ENCODE assay signal across 1 cellular context in genomic region chr7:71752171-71752935, GRCh38.
TF ChIP-seq lines count a peak whose summit lies in the region.

No MANE protein-coding gene starts in this region.

TF ChIP-seq in HepG2, 621 proteins besides CTCF, POLR2A, EP300 and RAD21 (continued from another document and continues in another):
- TF ChIP-seq TFDP2 (CRISPR knock-in tag; IDR thresholded peaks at IDR 0.05) (0 out of 2 replicates have a peak, but pooled peaks have one; percentile 15), CBFB (CRISPR knock-in tag; IDR thresholded peaks at IDR 0.05) (no peak), NAIF1 (CRISPR knock-in tag; IDR thresholded peaks at IDR 0.05; ENCODE audit: borderline replicate concordance) (no peak), MTF2 (CRISPR knock-in tag; IDR thresholded peaks at IDR 0.05; ENCODE audit: borderline replicate concordance) (peak; percentile 59; the same call in 1 of the 2 replicates), ZNF224 (CRISPR knock-in tag; IDR thresholded peaks at IDR 0.05) (no peak), BORCS8-MEF2B (CRISPR knock-in tag; IDR thresholded peaks at IDR 0.05) (no peak), ZNF383 (CRISPR knock-in tag; IDR thresholded peaks at IDR 0.05; ENCODE audit: borderline replicate concordance) (no peak), ZNF121 (CRISPR knock-in tag; IDR thresholded peaks at IDR 0.05) (no peak), ZNF749 (CRISPR knock-in tag; IDR thresholded peaks at IDR 0.05; ENCODE audit: borderline replicate concordance) (no peak), MZF1 (CRISPR knock-in tag; IDR thresholded peaks at IDR 0.05; ENCODE audit: borderline replicate concordance) (no peak), ZKSCAN5 (CRISPR knock-in tag; IDR thresholded peaks at IDR 0.05) (no peak), HNRNPLL (IDR thresholded peaks at IDR 0.05; ENCODE audit: low read depth, low read length, poor library complexity, severe bottlenecking) (peak; percentile 32), FOSL1 (CRISPR knock-in tag; IDR thresholded peaks at IDR 0.05; ENCODE audit: borderline replicate concordance) (no peak), ZNF33A (CRISPR knock-in tag; IDR thresholded peaks at IDR 0.05; ENCODE audit: borderline replicate concordance) (no peak), SOX6 (IDR thresholded peaks at IDR 0.05) (no peak), SOX6 (CRISPR knock-in tag; IDR thresholded peaks at IDR 0.05) (peak; percentile 13; the same call in 1 of the 2 replicates), ATF1 (CRISPR knock-in tag; IDR thresholded peaks at IDR 0.05) (no peak), XBP1 (CRISPR knock-in tag; IDR thresholded peaks at IDR 0.05) (no peak), REXO4 (CRISPR knock-in tag; IDR thresholded peaks at IDR 0.05; ENCODE audit: borderline replicate concordance) (no peak), RFXAP (CRISPR knock-in tag; IDR thresholded peaks at IDR 0.05; ENCODE audit: borderline replicate concordance) (no peak), BCL3 (CRISPR knock-in tag; IDR thresholded peaks at IDR 0.05) (no peak), ZNF253 (CRISPR knock-in tag; IDR thresholded peaks at IDR 0.05; ENCODE audit: borderline replicate concordance) (no peak), GATA4 (IDR thresholded peaks at IDR 0.05; ENCODE audit: borderline replicate concordance, low read depth) (no peak), STAG1 (CRISPR knock-in tag; IDR thresholded peaks at IDR 0.05) (peak; percentile 86), ZNF644 (CRISPR knock-in tag; IDR thresholded peaks at IDR 0.05; ENCODE audit: low read depth) (no peak), ZNF563 (CRISPR knock-in tag; IDR thresholded peaks at IDR 0.05) (no peak), ZNF775 (CRISPR knock-in tag; IDR thresholded peaks at IDR 0.05; ENCODE audit: borderline replicate concordance) (no peak), REPIN1 (CRISPR knock-in tag; IDR thresholded peaks at IDR 0.05; ENCODE audit: borderline replicate concordance, low read depth) (no peak), RXRA (CRISPR knock-in tag; IDR thresholded peaks at IDR 0.05) (no peak), RARA (CRISPR knock-in tag; IDR thresholded peaks at IDR 0.05) (no peak), ZNF431 (CRISPR knock-in tag; IDR thresholded peaks at IDR 0.05; ENCODE audit: borderline replicate concordance, low read depth) (no peak), PAX8 (CRISPR knock-in tag; IDR thresholded peaks at IDR 0.05; ENCODE audit: borderline replicate concordance) (no peak), ZNF18 (CRISPR knock-in tag; IDR thresholded peaks at IDR 0.05; ENCODE audit: insufficient replicate concordance) (no peak), ZNF17 (CRISPR knock-in tag; IDR thresholded peaks at IDR 0.05) (no peak), ZNF501 (CRISPR knock-in tag; IDR thresholded peaks at IDR 0.05) (0 out of 2 replicates have a peak, but pooled peaks have one; percentile 26), ATF3 (CRISPR knock-in tag; IDR thresholded peaks at IDR 0.05) (no peak), PAWR (CRISPR knock-in tag; IDR thresholded peaks at IDR 0.05; ENCODE audit: borderline replicate concordance) (no peak), HOXA9 (CRISPR knock-in tag; IDR thresholded peaks at IDR 0.05; ENCODE audit: borderline replicate concordance) (no peak), ZNF598 (CRISPR knock-in tag; IDR thresholded peaks at IDR 0.05; ENCODE audit: borderline replicate concordance) (no peak), ZNF83 (CRISPR knock-in tag; IDR thresholded peaks at IDR 0.05; ENCODE audit: borderline replicate concordance) (peak; percentile 26; the same call in 1 of the 2 replicates), ZBTB4 (CRISPR knock-in tag; IDR thresholded peaks at IDR 0.05; ENCODE audit: borderline replicate concordance) (no peak), ZNF639 (CRISPR knock-in tag; conservative IDR thresholded peaks at IDR 0.05) (no peak), ZNF484 (CRISPR knock-in tag; IDR thresholded peaks at IDR 0.05; ENCODE audit: borderline replicate concordance, low read depth) (no peak), SOX5 (CRISPR knock-in tag; IDR thresholded peaks at IDR 0.05; ENCODE audit: borderline replicate concordance) (no peak), MIER3 (CRISPR knock-in tag; IDR thresholded peaks at IDR 0.05; ENCODE audit: borderline replicate concordance) (no peak), ZMAT5 (CRISPR knock-in tag; IDR thresholded peaks at IDR 0.05; ENCODE audit: borderline replicate concordance, low read depth) (no peak), KMT2A (CRISPR knock-in tag; IDR thresholded peaks at IDR 0.05) (no peak)
- TF ChIP-seq, protein P1, sequence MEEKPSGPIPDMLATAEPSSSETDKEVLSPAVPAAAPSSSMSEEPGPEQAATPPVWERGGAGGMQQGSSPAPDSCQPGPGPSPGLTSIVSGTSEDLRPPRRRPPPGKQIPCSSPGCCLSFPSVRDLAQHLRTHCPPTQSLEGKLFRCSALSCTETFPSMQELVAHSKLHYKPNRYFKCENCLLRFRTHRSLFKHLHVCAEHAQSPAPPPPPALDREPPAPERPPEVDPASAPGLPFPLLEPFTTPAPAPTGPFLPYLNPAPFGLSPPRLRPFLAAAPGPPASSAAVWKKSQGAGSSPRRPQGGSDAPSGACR (CRISPR knock-in tag; IDR thresholded peaks at IDR 0.05) = 0 out of 2 replicates have a peak, but pooled peaks have one; percentile 46
- TF ChIP-seq, protein P2, sequence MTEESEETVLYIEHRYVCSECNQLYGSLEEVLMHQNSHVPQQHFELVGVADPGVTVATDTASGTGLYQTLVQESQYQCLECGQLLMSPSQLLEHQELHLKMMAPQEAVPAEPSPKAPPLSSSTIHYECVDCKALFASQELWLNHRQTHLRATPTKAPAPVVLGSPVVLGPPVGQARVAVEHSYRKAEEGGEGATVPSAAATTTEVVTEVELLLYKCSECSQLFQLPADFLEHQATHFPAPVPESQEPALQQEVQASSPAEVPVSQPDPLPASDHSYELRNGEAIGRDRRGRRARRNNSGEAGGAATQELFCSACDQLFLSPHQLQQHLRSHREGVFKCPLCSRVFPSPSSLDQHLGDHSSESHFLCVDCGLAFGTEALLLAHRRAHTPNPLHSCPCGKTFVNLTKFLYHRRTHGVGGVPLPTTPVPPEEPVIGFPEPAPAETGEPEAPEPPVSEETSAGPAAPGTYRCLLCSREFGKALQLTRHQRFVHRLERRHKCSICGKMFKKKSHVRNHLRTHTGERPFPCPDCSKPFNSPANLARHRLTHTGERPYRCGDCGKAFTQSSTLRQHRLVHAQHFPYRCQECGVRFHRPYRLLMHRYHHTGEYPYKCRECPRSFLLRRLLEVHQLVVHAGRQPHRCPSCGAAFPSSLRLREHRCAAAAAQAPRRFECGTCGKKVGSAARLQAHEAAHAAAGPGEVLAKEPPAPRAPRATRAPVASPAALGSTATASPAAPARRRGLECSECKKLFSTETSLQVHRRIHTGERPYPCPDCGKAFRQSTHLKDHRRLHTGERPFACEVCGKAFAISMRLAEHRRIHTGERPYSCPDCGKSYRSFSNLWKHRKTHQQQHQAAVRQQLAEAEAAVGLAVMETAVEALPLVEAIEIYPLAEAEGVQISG (CRISPR knock-in tag; IDR thresholded peaks at IDR 0.05) = no peak
- TF ChIP-seq, protein P3, sequence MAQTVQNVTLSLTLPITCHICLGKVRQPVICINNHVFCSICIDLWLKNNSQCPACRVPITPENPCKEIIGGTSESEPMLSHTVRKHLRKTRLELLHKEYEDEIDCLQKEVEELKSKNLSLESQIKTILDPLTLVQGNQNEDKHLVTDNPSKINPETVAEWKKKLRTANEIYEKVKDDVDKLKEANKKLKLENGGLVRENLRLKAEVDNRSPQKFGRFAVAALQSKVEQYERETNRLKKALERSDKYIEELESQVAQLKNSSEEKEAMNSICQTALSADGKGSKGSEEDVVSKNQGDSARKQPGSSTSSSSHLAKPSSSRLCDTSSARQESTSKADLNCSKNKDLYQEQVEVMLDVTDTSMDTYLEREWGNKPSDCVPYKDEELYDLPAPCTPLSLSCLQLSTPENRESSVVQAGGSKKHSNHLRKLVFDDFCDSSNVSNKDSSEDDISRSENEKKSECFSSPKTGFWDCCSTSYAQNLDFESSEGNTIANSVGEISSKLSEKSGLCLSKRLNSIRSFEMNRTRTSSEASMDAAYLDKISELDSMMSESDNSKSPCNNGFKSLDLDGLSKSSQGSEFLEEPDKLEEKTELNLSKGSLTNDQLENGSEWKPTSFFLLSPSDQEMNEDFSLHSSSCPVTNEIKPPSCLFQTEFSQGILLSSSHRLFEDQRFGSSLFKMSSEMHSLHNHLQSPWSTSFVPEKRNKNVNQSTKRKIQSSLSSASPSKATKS (CRISPR knock-in tag; IDR thresholded peaks at IDR 0.05) = no peak
- TF ChIP-seq, protein P4, sequence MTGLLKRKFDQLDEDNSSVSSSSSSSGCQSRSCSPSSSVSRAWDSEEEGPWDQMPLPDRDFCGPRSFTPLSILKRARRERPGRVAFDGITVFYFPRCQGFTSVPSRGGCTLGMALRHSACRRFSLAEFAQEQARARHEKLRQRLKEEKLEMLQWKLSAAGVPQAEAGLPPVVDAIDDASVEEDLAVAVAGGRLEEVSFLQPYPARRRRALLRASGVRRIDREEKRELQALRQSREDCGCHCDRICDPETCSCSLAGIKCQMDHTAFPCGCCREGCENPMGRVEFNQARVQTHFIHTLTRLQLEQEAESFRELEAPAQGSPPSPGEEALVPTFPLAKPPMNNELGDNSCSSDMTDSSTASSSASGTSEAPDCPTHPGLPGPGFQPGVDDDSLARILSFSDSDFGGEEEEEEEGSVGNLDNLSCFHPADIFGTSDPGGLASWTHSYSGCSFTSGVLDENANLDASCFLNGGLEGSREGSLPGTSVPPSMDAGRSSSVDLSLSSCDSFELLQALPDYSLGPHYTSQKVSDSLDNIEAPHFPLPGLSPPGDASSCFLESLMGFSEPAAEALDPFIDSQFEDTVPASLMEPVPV (CRISPR knock-in tag; IDR thresholded peaks at IDR 0.05) = no peak
- TF ChIP-seq, protein P5, sequence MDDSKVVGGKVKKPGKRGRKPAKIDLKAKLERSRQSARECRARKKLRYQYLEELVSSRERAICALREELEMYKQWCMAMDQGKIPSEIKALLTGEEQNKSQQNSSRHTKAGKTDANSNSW (CRISPR knock-in tag; IDR thresholded peaks at IDR 0.05; ENCODE audit: borderline replicate concordance) = no peak
